8 cellular contexts compared by ENCODE assay signal in the genomic region with DNA sequence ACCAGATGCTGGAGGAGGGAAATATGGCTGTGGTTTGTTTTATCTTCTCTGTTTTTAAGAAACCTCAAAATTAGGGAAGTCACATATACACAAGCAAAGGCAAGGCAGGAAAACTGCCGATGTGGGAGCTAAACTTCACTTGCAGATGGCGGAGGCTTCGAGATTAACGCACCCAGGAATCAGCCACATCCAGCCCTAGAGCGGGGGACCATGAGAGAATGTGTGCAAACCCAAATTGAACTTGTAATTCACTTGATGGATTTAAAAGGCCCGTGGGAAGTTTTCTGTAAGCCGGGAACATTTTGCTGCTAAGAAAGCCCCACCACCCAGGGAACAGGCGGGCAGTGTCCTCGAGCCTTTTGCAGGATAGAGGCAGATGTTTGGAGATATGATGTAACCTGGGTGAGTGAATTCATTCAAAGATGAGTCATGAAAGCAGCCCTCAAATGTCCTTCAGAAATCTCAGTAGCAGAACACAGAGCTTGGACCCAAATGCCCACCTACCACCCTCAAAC. TPM values are rescaled to one million over a fixed set of nuclear protein-coding genes. Genes with fewer than 3 reads are reported as not detected.
DNase-seq lines count a peak whose midpoint lies in the region; ATAC-seq and TF ChIP-seq lines count a peak whose summit lies in the region.

No MANE protein-coding gene starts in this region.

- H3K4me3 ChIP-seq in mesodermal cell (ENCODE audit: extremely low read depth, insufficient read depth, low read length, poor library complexity, severe bottlenecking), result no peak overlapping the region

- peak overlapping the region; percentile 65 for H3K27ac Mint-ChIP-seq in activated naive CD8-positive, alpha-beta T cell

- no peak for TF ChIP-seq CTCF in GM10266 (IDR thresholded peaks at IDR 0.05; ENCODE audit: control insufficient read depth, insufficient read depth, low read depth, missing control alignments)

- no peaks in the 10 kb centered on the region for H3K9me3 Mint-ChIP-seq in activated naive CD8-positive, alpha-beta T cell (ENCODE audit: low read depth)

- peaks cover 26% of the 10 kb centered on the region for H3K4me1 ChIP-seq in mesodermal cell (ENCODE audit: control insufficient read depth, insufficient read depth, low read length, poor library complexity, severe bottlenecking)

- ATAC-seq in HG03460 (IDR thresholded peaks at IDR 0.05; ENCODE audit: unreplicated experiment) (peak; percentile 27), HG03025 (IDR thresholded peaks at IDR 0.05; ENCODE audit: low FRiP score, unreplicated experiment) (no peak), HG03457 (IDR thresholded peaks at IDR 0.05; ENCODE audit: unreplicated experiment) (no peak), HG02678 (IDR thresholded peaks at IDR 0.05; ENCODE audit: unreplicated experiment) (no peak), HG03139 (IDR thresholded peaks at IDR 0.05; ENCODE audit: unreplicated experiment) (no peak)

- H3K36me3 Mint-ChIP-seq in activated naive CD8-positive, alpha-beta T cell, result peaks cover 2% of the 10 kb centered on the region

- H3K36me3 ChIP-seq in mesodermal cell (ENCODE audit: control insufficient read depth, insufficient read depth, low read length), result no peaks in the 10 kb centered on the region

- H3K27ac ChIP-seq in mesodermal cell (ENCODE audit: low read depth, low read length, severe bottlenecking), result peak overlapping the region; percentile 90

- no peaks in the 10 kb centered on the region for H3K27me3 Mint-ChIP-seq in activated naive CD8-positive, alpha-beta T cell

- H3K9me3 ChIP-seq in mesodermal cell (ENCODE audit: control insufficient read depth, low read length), result no peaks in the 10 kb centered on the region

- peaks cover 51% of the 10 kb centered on the region for H3K4me1 Mint-ChIP-seq in activated naive CD8-positive, alpha-beta T cell (ENCODE audit: low read depth)

- peak; percentile 38 for DNase-seq in GM10266 (ENCODE audit: extremely low spot score)

- WGBS in mesodermal cell (ENCODE audit: insufficient coverage in 2 of 2), 2 experiments, result 73 to 81% methylated on average over 6 to 8 of the region's 9 CpGs

- H3K4me3 Mint-ChIP-seq in activated naive CD8-positive, alpha-beta T cell, result peak overlapping the region; percentile 7

RNA-seq across cellular contexts. Expression of gene PREX1, which starts 39.9 kb away (rescaled TPM):
- 53.5 TPM for polyA plus RNA-seq in mesodermal cell (2013, experiment 1 of 2)
- 34.1 TPM for polyA plus RNA-seq in mesodermal cell (2013, experiment 2 of 2)
